ENCODE assay signal across 13 cellular contexts in the genomic region with DNA sequence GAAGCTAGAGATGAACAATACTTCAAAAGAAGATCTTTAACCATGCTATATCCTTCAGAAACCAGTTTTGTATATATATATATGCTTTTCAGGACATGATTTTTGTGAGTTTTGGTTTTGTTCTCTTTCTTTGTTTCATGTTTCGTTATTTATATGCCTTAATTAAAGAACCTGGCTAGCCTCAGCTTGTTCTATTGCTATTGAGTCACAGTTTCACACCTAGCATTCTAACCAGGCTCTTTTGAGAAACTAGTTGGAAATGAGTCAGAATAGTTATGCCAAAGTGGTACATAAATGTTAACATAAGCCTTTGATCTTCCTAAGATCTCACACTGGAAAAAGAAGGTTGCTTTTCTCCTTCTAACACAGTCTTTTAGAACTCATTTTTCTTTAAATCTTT.
"Had no signal": no experiment of that assay in that cellular context is flagged by ENCODE, and none has a peak within 500 bp of the region (broad histone marks: within the 10 kb centered on the region; RNA-seq: fewer than 3 reads in every experiment).

No MANE protein-coding gene starts in this region.

- ATAC-seq: left cardiac atrium, natural killer cell, right cardiac atrium had no signal

- H3K27ac Mint-ChIP-seq: activated naive CD4-positive, alpha-beta T cell treated with anti-CD3 and anti-CD28 coated beads, Interleukin-2, amount 50 U/mL, for 24 hours; activated T-helper 2 cell treated with anti-CD3 and anti-CD28 coated beads, Interferon-gamma antibody, Interleukin-2, Interleukin-4, amounts not matched to agents 10 μg/mL and 5 μg/mL and 100 μg/mL, durations not matched to agents 14 hours and 24 hours and 36 hours; brain; natural killer cell; progenitor cell of endocrine pancreas had no signal

- H3K4me3 Mint-ChIP-seq: activated naive CD4-positive, alpha-beta T cell treated with anti-CD3 and anti-CD28 coated beads, Interleukin-2, amount 50 U/mL, for 24 hours; brain; natural killer cell had no signal

- H3K9me3 Mint-ChIP-seq: activated naive CD4-positive, alpha-beta T cell treated with anti-CD3 and anti-CD28 coated beads, Interleukin-2, amount 50 U/mL, for 24 hours had no signal

- H3K4me1 Mint-ChIP-seq: activated naive CD4-positive, alpha-beta T cell treated with anti-CD3 and anti-CD28 coated beads, Interleukin-2, amount 50 U/mL, for 24 hours; brain; natural killer cell had no signal

- H3K27me3 Mint-ChIP-seq: activated naive CD4-positive, alpha-beta T cell treated with anti-CD3 and anti-CD28 coated beads, Interleukin-2, amount 50 U/mL, for 24 hours; progenitor cell of endocrine pancreas had no signal

- DNase-seq: amygdala, hypothalamus, left cardiac atrium, natural killer cell, nucleus accumbens, right cardiac atrium, small intestine, T-helper 9 cell, trophoblast cell had no signal

- H3K36me3 Mint-ChIP-seq: activated naive CD4-positive, alpha-beta T cell treated with anti-CD3 and anti-CD28 coated beads, Interleukin-2, amount 50 U/mL, for 24 hours; brain; natural killer cell had no signal
